In genomic region chr12:121334513-121335343, GRCh38 we compare ENCODE assay signal across 8 cellular contexts. TPM values are rescaled to one million over a fixed set of nuclear protein-coding genes. Genes with fewer than 3 reads are reported as not detected.
DNase-seq lines count a peak whose midpoint lies in the region; ATAC-seq, FAIRE-seq and TF ChIP-seq lines count a peak whose summit lies in the region.

No MANE protein-coding gene starts in this region.

- CTCF ChIA-PET in endothelial cell of umbilical vein (lab: Charles Lee) = interaction anchor here (0.5 to 4.0 kb wide), 21 partner anchors 9 to 120 kb away, joined by 3 to 110 read pairs (median 4); partner anchors contain the start of genes ANAPC5 and RNF34

- H2AFZ ChIP-seq in endothelial cell of umbilical vein (ENCODE audit: low read depth, low read length) = no peak overlapping the region

- H3K4me2 ChIP-seq in endothelial cell of umbilical vein (ENCODE audit: insufficient read depth, low read length) = no peak overlapping the region

- intact Hi-C loops in endothelial cell of umbilical vein (cut with micrococcal nuclease) (loop anchor here (1.0 to 5.0 kb wide), 2 partner anchors 68 to 109 kb away; partner anchors contain the start of gene RNF34), mucosa of descending colon (cut with DNase I, micrococcal nuclease) (loop anchor here (5.0 to 10.0 kb wide), 2 partner anchors 108 to 110 kb away; no protein-coding TSS in a partner anchor)

- H3K4me1 ChIP-seq in endothelial cell of umbilical vein (ENCODE audit: control insufficient read depth, extremely low read depth, insufficient read depth, low read length) = no peaks in the 10 kb centered on the region
- H3K4me1 ChIP-seq in mucosa of descending colon (ENCODE audit: low read depth) = no peaks in the 10 kb centered on the region

- POLR2A ChIA-PET in endothelial cell of umbilical vein (lab: Charles Lee) = no interaction called here

- dilution Hi-C loops in endothelial cell of umbilical vein (cut with MboI; ENCODE audit: extremely low pct_ligation_motif_present, low sequenced_read_pairs) = no loop called here

- no peaks in the 10 kb centered on the region for H4K20me1 ChIP-seq in endothelial cell of umbilical vein (replicated peaks; ENCODE audit: control insufficient read depth, extremely low read depth, insufficient read depth, low read length)

- H3K9me3 ChIP-seq in endothelial cell of umbilical vein (replicated peaks; ENCODE audit: control insufficient read depth, insufficient read depth, low read length) (no peaks in the 10 kb centered on the region), mucosa of descending colon (no peaks in the 10 kb centered on the region)

- no peaks in the 10 kb centered on the region for H3K9me1 ChIP-seq in endothelial cell of umbilical vein (replicated peaks; ENCODE audit: control insufficient read depth, extremely low read depth, insufficient read depth, low read length)

- ATAC-seq in mucosa of descending colon = peak; percentile 97
- ATAC-seq in HG02884 (IDR thresholded peaks at IDR 0.05; ENCODE audit: unreplicated experiment) = no peak
- ATAC-seq in HG02623 (IDR thresholded peaks at IDR 0.05; ENCODE audit: unreplicated experiment) = no peak

- TF ChIP-seq CTCF in NB4 (IDR thresholded peaks at IDR 0.05; ENCODE audit: low read depth, low read length) (peak; percentile 95), endothelial cell of umbilical vein (IDR thresholded peaks at IDR 0.05; ENCODE audit: extremely low read depth in 1 of 2, insufficient read depth in 1 of 2, low read depth in 1 of 2, low read length in 2 of 2) (peak; percentile 66 to 72), mucosa of descending colon (IDR thresholded peaks at IDR 0.05) (peak; percentile 76)

- no peak overlapping the region for H3K27ac ChIP-seq in endothelial cell of umbilical vein (ENCODE audit: insufficient read depth, low read depth, low read length)

- H3K36me3 ChIP-seq in endothelial cell of umbilical vein (ENCODE audit: control insufficient read depth in 2 of 2, extremely low read depth in 1 of 2, insufficient read depth in 2 of 2, low read length in 2 of 2) (peaks cover 16 to 23% of the 10 kb centered on the region in 2 experiments), mucosa of descending colon (ENCODE audit: low read depth) (peaks cover 11% of the 10 kb centered on the region)

- DNase-seq in GDM1 (lab: John Stamatoyannopoulos, UW) (peak; percentile 25), NB4 (ENCODE audit: low read depth) (peak; percentile 82), SIG-M5 (lab: John Stamatoyannopoulos, UW) (peak; percentile 51), endothelial cell of umbilical vein (ENCODE audit: low read depth, low spot score) (peak; percentile 65), mucosa of descending colon (peak in 1 of 3 donors; percentile 44)

- no peak overlapping the region for H3K9ac ChIP-seq in endothelial cell of umbilical vein (replicated peaks; ENCODE audit: extremely low read depth, insufficient read depth, low read length)

- H3K4me3 ChIP-seq in NB4 (ENCODE audit: low read depth, low read length) = no peak overlapping the region
- no peak overlapping the region for H3K4me3 ChIP-seq in endothelial cell of umbilical vein (replicated peaks in 1 of 3; ENCODE audit: insufficient read depth in 1 of 3, low read depth in 1 of 3, low read length in 3 of 3)
- H3K4me3 ChIP-seq in mucosa of descending colon = no peak overlapping the region

- FAIRE-seq in A204.1 (lab: Jason Lieb, UNC) (peak; percentile 95), endothelial cell of umbilical vein (lab: Jason Lieb, UNC) (peak; percentile 75)

- H3K27me3 ChIP-seq in endothelial cell of umbilical vein (ENCODE audit: control insufficient read depth in 2 of 2, insufficient read depth in 2 of 2, low read length in 2 of 2) = no peaks in the 10 kb centered on the region

- BruUV-seq in endothelial cell of umbilical vein (replicated peaks; lab: Mats Ljungman, UMichigan) = no TSS peak

- H3K79me2 ChIP-seq in endothelial cell of umbilical vein (ENCODE audit: control insufficient read depth, insufficient read depth, low read length) = no peaks in the 10 kb centered on the region

- TF ChIP-seq POLR2A in NB4 (IDR thresholded peaks at IDR 0.05; ENCODE audit: extremely low read depth, insufficient read length) (no peak), endothelial cell of umbilical vein (IDR thresholded peaks at IDR 0.05; ENCODE audit: low read depth, low read length) (no peak)

TF ChIP-seq in endothelial cell of umbilical vein, 7 proteins besides CTCF, POLR2A, EP300 and RAD21:
- TF ChIP-seq MAX (IDR thresholded peaks at IDR 0.05; ENCODE audit: insufficient read depth, insufficient read length) (no peak), EZH2 (IDR thresholded peaks at IDR 0.05; ENCODE audit: borderline replicate concordance, low read depth, low read length, severe bottlenecking) (no peak), JUN (IDR thresholded peaks at IDR 0.05; ENCODE audit: borderline replicate concordance, insufficient read depth, insufficient read length, low read depth) (no peak), MYC (IDR thresholded peaks at IDR 0.05; ENCODE audit: low read depth, low read length) (no peak), FOS (IDR thresholded peaks at IDR 0.05; ENCODE audit: borderline replicate concordance, insufficient read depth, low read length) (no peak), POLR2AphosphoS5 (IDR thresholded peaks at IDR 0.05; ENCODE audit: insufficient read depth, low read depth, low read length) (no peak), GATA2 (IDR thresholded peaks at IDR 0.05; ENCODE audit: insufficient read depth, insufficient read length, low read depth, low read length) (no peak)
TF ChIP-seq in endothelial cell of umbilical vein: peak in this region for 0.

RNA-seq across cellular contexts. Expression of gene ANAPC5, which starts 17.5 kb away (rescaled TPM):
- 129 and 133 TPM in 2 replicates for total RNA-seq in endothelial cell of umbilical vein
- polyA plus RNA-seq in endothelial cell of umbilical vein = 156 and 168 TPM in 2 replicates
- polyA plus RNA-seq in endothelial cell of umbilical vein (2011; cell fraction: cytosol; rRNA removed) = 151 and 163 TPM in 2 replicates
- polyA plus RNA-seq in endothelial cell of umbilical vein (2011; cell fraction: nucleus; rRNA removed) = 672 and 721 TPM in 2 replicates
- 121 and 165 TPM in 2 replicates for polyA plus RNA-seq in endothelial cell of umbilical vein (2012)
- polyA minus RNA-seq in endothelial cell of umbilical vein = 176 and 189 TPM in 2 replicates
- polyA minus RNA-seq in endothelial cell of umbilical vein (2011; cell fraction: cytosol; rRNA and poly(A)+ RNA removed) = 110 TPM
- 137 and 168 TPM in 2 replicates for polyA minus RNA-seq in endothelial cell of umbilical vein (2011; cell fraction: nucleus; rRNA and poly(A)+ RNA removed)
- 10 to 100 TPM; 89.8 to 98.1 (median 93.8) TPM for total RNA-seq in mucosa of descending colon

RNA-seq across cellular contexts. Expression of gene CAMKK2, which starts 38.2 kb away (rescaled TPM):
- total RNA-seq in endothelial cell of umbilical vein (41.8 and 45.0 TPM in 2 replicates), mucosa of descending colon (10 to 100 TPM; 44.0 to 57.1 (median 47.3) TPM)
- polyA plus RNA-seq in endothelial cell of umbilical vein = 30.8 and 32.5 TPM in 2 replicates
- 28.4 and 31.0 TPM in 2 replicates for polyA plus RNA-seq in endothelial cell of umbilical vein (2011; cell fraction: cytosol; rRNA removed)
- polyA plus RNA-seq in endothelial cell of umbilical vein (2011; cell fraction: nucleus; rRNA removed) = 45.6 and 47.1 TPM in 2 replicates
- 33.3 and 39.7 TPM in 2 replicates for polyA plus RNA-seq in endothelial cell of umbilical vein (2012)
- 44.4 and 45.0 TPM in 2 replicates for polyA minus RNA-seq in endothelial cell of umbilical vein
- 16.7 TPM for polyA minus RNA-seq in endothelial cell of umbilical vein (2011; cell fraction: cytosol; rRNA and poly(A)+ RNA removed)
- 31.2 and 32.0 TPM in 2 replicates for polyA minus RNA-seq in endothelial cell of umbilical vein (2011; cell fraction: nucleus; rRNA and poly(A)+ RNA removed)
